Comparison of ENCODE assay signal across 8 cellular contexts in genomic region chr16:67846063-67846319, GRCh38. TPM values are rescaled to one million over a fixed set of nuclear protein-coding genes. Genes with fewer than 3 reads are reported as not detected.
DNase-seq lines count a peak whose midpoint lies in the region; ATAC-seq and TF ChIP-seq lines count a peak whose summit lies in the region.

No MANE protein-coding gene starts in this region.

- peak; percentile 25 for DNase-seq in ELR (ENCODE audit: low read depth)
- no peak for DNase-seq in Panc1 (ENCODE audit: low read depth, low spot score)
- DNase-seq in epithelial cell of proximal tubule (ENCODE audit: low read depth), result no peak
- DNase-seq in pons (ENCODE audit: low spot score), result peak; percentile 28
- no peak for DNase-seq in NCI-H1930 (lab: John Stamatoyannopoulos, UW)
- DNase-seq in activated CD4-positive, alpha-beta T cell treated with anti-CD3 and anti-CD28 coated beads, Interleukin-2, amount 50 U/mL, for 48 hours, result no peak

- peaks cover 26% of the 10 kb centered on the region for H3K4me1 ChIP-seq in Panc1 (ENCODE audit: control insufficient read depth, insufficient read depth, low read length)

- no peaks in the 10 kb centered on the region for H3K9me3 ChIP-seq in Panc1 (ENCODE audit: control insufficient read depth, insufficient read depth, low read depth, low read length)

- no peak for TF ChIP-seq CTCF in Panc1 (IDR thresholded peaks at IDR 0.05)
- no peak for TF ChIP-seq CTCF in epithelial cell of proximal tubule (conservative IDR thresholded peaks at IDR 0.05; ENCODE audit: low read depth, low read length)

- H3K36me3 ChIP-seq in Panc1 (ENCODE audit: control insufficient read depth, insufficient read depth, low read length), result no peaks in the 10 kb centered on the region; the same call in none of the 2 replicates

- CTCF ChIA-PET in Panc1 (lab: Charles Lee), result interaction anchor here (0.5 kb wide), 1 partner anchor 32 kb away, joined by 3 read pairs; no protein-coding TSS in a partner anchor

- no peaks in the 10 kb centered on the region for H3K27me3 ChIP-seq in Panc1 (ENCODE audit: control insufficient read depth, insufficient read depth, low read length)

- peak overlapping the region; percentile 85 to 92 for H3K4me3 ChIP-seq in Panc1 (ENCODE audit: low read depth in 2 of 2, low read length in 2 of 2)
- H3K4me3 ChIP-seq in epithelial cell of proximal tubule (ENCODE audit: low read depth, low read length), result peak overlapping the region; percentile 99

- H3K27ac ChIP-seq in Panc1 (ENCODE audit: low read length), result peak overlapping the region; percentile 93

- intact Hi-C loops in Panc1 (cut with micrococcal nuclease; ENCODE audit: unreplicated experiment), result no loop called here

- in situ Hi-C loops in Panc1 (cut with HindIII; ENCODE audit: low pct_unique_long_range_greater_than_20kb, low sequenced_read_pairs), result no loop called here

- BruUV-seq in Panc1 (replicated peaks; lab: Mats Ljungman, UMichigan), result no TSS peak

- POLR2A ChIA-PET in Panc1 (lab: Charles Lee), result no interaction called here

- ATAC-seq in Panc1 (no peak), GM21390 (IDR thresholded peaks at IDR 0.05; ENCODE audit: unreplicated experiment) (no peak), HG03108 (IDR thresholded peaks at IDR 0.05; ENCODE audit: unreplicated experiment) (no peak)

RNA-seq across cellular contexts. Expression of gene NUTF2, which starts 0.7 kb away (rescaled TPM):
- 119 TPM for total RNA-seq in Panc1 (2021; ENCODE audit: unreplicated experiment)
- 166 TPM for polyA plus RNA-seq in Panc1 (2012; ENCODE audit: insufficient read length)
- 219 and 549 TPM in 2 replicates for total RNA-seq in epithelial cell of proximal tubule

RNA-seq across cellular contexts. Expression of gene CENPT, which starts 1.5 kb away (rescaled TPM):
- total RNA-seq in Panc1 (2021; ENCODE audit: unreplicated experiment) (43.4 TPM), epithelial cell of proximal tubule (36.3 and 40.4 TPM in 2 replicates)
- polyA plus RNA-seq in Panc1 (2012; ENCODE audit: insufficient read length), result 27.6 TPM

RNA-seq across cellular contexts. Expression of gene THAP11, which starts 3.9 kb away (rescaled TPM):
- total RNA-seq in Panc1 (2021; ENCODE audit: unreplicated experiment), result 27.3 TPM
- 31.5 TPM for polyA plus RNA-seq in Panc1 (2012; ENCODE audit: insufficient read length)
- 33.7 and 45.7 TPM in 2 replicates for total RNA-seq in epithelial cell of proximal tubule

RNA-seq across cellular contexts. Expression of gene EDC4, which starts 26.9 kb away (rescaled TPM):
- total RNA-seq in Panc1 (2021; ENCODE audit: unreplicated experiment) (85.3 TPM), epithelial cell of proximal tubule (61.1 and 61.2 TPM in 2 replicates)
- 80.8 TPM for polyA plus RNA-seq in Panc1 (2012; ENCODE audit: insufficient read length)

RNA-seq across cellular contexts. Expression of gene NRN1L, which starts 38.7 kb away (rescaled TPM):
- 1.1 TPM for total RNA-seq in Panc1 (2021; ENCODE audit: unreplicated experiment)
- 1.6 TPM for polyA plus RNA-seq in Panc1 (2012; ENCODE audit: insufficient read length)
- total RNA-seq in epithelial cell of proximal tubule, result 0.46 TPM in 1 of 2 replicates, not detected in the other

Comparison
In these comparisons a context has a peak if more than half of its experiments do, and no peak if none do; other contexts are left out.
1. DNase-seq: peak in ELR (single experiment) and pons (single experiment); none in Panc1 (single experiment), epithelial cell of proximal tubule (single experiment), NCI-H1930 (0 of 2) and activated CD4-positive, alpha-beta T cell treated with anti-CD3 and anti-CD28 coated beads, Interleukin-2, amount 50 U/mL, for 48 hours (0 of 2).